ENCODE assay signal across 8 cellular contexts in genomic region chr15:101121511-101122090, GRCh38.
DNase-seq lines count a peak whose midpoint lies in the region; ATAC-seq and TF ChIP-seq lines count a peak whose summit lies in the region.

No MANE protein-coding gene starts in this region.

- peak; percentile 60 for ATAC-seq in HG03521 (IDR thresholded peaks at IDR 0.05; ENCODE audit: unreplicated experiment)
- peak; percentile 78 for ATAC-seq in WTC11
- ATAC-seq in mucosa of descending colon, result peak; percentile 80

- no peaks in the 10 kb centered on the region for H3K36me3 ChIP-seq in mucosa of descending colon (ENCODE audit: low read depth)

- H3K27ac Mint-ChIP-seq in WTC11 (no peak overlapping the region), endothelial cell (ENCODE audit: unreplicated experiment) (no peak overlapping the region)

- peaks cover 5% of the 10 kb centered on the region for H3K9me3 Mint-ChIP-seq in WTC11
- H3K9me3 Mint-ChIP-seq in endothelial cell (ENCODE audit: unreplicated experiment), result no peaks in the 10 kb centered on the region

- H3K4me3 ChIP-seq in mucosa of descending colon, result no peak overlapping the region

- no peaks in the 10 kb centered on the region for H3K9me3 ChIP-seq in mucosa of descending colon

- H3K27me3 Mint-ChIP-seq in WTC11 (ENCODE audit: low read depth) (no peaks in the 10 kb centered on the region), endothelial cell (ENCODE audit: unreplicated experiment) (peaks cover 11% of the 10 kb centered on the region)

- H3K36me3 Mint-ChIP-seq in WTC11 (no peaks in the 10 kb centered on the region), endothelial cell (ENCODE audit: low read depth, unreplicated experiment) (no peaks in the 10 kb centered on the region)

- CTCF ChIA-PET in WTC11 (lab: Charles Lee), result interaction anchor here (0.7 to 2.1 kb wide), 8 partner anchors 12 to 136 kb away, joined by 3 to 9 read pairs (median 3); no protein-coding TSS in a partner anchor

- H3K4me3 Mint-ChIP-seq in WTC11 (no peak overlapping the region), endothelial cell (ENCODE audit: unreplicated experiment) (no peak overlapping the region)

- DNase-seq in SKM-1 treated with dmso at 0.1 percent for 144 hours (lab: John Stamatoyannopoulos, UW; ENCODE audit: unreplicated experiment) (peak; percentile 26), SKM-1 (lab: John Stamatoyannopoulos, UW; ENCODE audit: unreplicated experiment) (no peak), WTC11 (ENCODE audit: low spot score) (peak; percentile 71), endothelial cell (ENCODE audit: low spot score) (peak; percentile 56), mucosa of descending colon (peak; percentile 59 to 78 (median 76)), stromal cell of bone marrow (ENCODE audit: low read depth) (peak; percentile 18), NCI-H748 treated with DMSO at 0.1 percent for 48 hours (lab: John Stamatoyannopoulos, UW) (no peak)

- intact Hi-C loops in mucosa of descending colon (cut with DNase I, micrococcal nuclease), result no loop called here

- POLR2A ChIA-PET in WTC11 (lab: Charles Lee), result interaction anchor here (0.5 kb wide), 1 partner anchor 131 kb away, joined by 3 read pairs; the partner anchor contains the start of gene CHSY1

- H3K4me1 Mint-ChIP-seq in WTC11 (peaks cover 29% of the 10 kb centered on the region), endothelial cell (ENCODE audit: unreplicated experiment) (peaks cover 3% of the 10 kb centered on the region)

- TF ChIP-seq CTCF in WTC11 (IDR thresholded peaks at IDR 0.05) (no peak), endothelial cell (IDR thresholded peaks at IDR 0.05; ENCODE audit: unreplicated experiment) (no peak), mucosa of descending colon (IDR thresholded peaks at IDR 0.05) (no peak)

- H3K4me1 ChIP-seq in mucosa of descending colon (ENCODE audit: low read depth), result peaks cover 8% of the 10 kb centered on the region

TF ChIP-seq in WTC11, 78 proteins besides CTCF, POLR2A, EP300 and RAD21:
- TF ChIP-seq ZNF423 (CRISPR knock-in tag; IDR thresholded peaks at IDR 0.05), result peak; percentile 88
- TF ChIP-seq GRHL2 (CRISPR knock-in tag; IDR thresholded peaks at IDR 0.05; ENCODE audit: insufficient replicate concordance, severe bottlenecking), result no peak

Comparison
In these comparisons a context has a peak if more than half of its experiments do, and no peak if none do; other contexts are left out.
1. DNase-seq: peak in SKM-1 treated with dmso at 0.1 percent for 144 hours (single experiment), WTC11 (single experiment), endothelial cell (single experiment), mucosa of descending colon (3 of 3) and stromal cell of bone marrow (single experiment); none in SKM-1 (single experiment) and NCI-H748 treated with DMSO at 0.1 percent for 48 hours (single experiment).
2. Peak in every context shown above with its lines, with median percentiles within 50 percentile points of each other: ATAC-seq.